In the genomic region with DNA sequence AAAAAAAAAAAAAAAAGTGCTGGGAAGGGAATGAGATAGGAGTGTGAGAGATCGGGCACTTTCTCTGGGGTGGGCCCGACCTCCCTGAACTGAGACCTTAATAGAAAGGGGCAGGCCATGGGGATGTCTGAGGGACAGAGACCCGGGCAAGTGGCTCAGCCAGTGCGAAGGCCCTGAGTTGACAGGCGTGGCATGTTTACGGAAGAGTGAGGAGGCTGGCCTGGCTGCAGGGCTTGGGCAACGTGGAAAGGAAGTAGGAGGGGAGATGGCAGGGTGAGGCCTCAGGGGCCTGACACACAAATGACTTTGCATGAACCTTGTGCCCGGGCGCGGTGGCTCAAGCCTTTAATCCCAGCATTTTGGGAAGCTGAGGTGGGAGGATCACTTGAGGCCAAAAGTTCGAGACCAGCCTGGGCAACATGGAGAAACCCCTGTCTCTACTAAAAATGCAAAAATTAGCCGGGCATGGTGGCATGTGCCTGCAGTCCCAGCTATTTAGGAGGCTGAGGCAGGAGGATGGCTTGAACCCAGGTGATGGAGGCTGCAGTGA, we compare ENCODE assay signal across 1 cellular context.
TF ChIP-seq lines count a peak whose summit lies in the region.

No MANE protein-coding gene starts in this region.

TF ChIP-seq in HepG2, 621 proteins besides CTCF, POLR2A, EP300 and RAD21 (continued from another document and continues in another):
- TF ChIP-seq ZNF790 (CRISPR knock-in tag; IDR thresholded peaks at IDR 0.05; ENCODE audit: borderline replicate concordance): no peak
- TF ChIP-seq, protein P1, sequence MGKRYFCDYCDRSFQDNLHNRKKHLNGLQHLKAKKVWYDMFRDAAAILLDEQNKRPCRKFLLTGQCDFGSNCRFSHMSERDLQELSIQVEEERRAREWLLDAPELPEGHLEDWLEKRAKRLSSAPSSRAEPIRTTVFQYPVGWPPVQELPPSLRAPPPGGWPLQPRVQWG (CRISPR knock-in tag; IDR thresholded peaks at IDR 0.05; ENCODE audit: borderline replicate concordance, low read depth): no peak
- TF ChIP-seq ATAD3A (CRISPR knock-in tag; IDR thresholded peaks at IDR 0.05): no peak
- 0 out of 2 replicates have a peak, but pooled peaks have one; percentile 35 for TF ChIP-seq SP4 (CRISPR knock-in tag; IDR thresholded peaks at IDR 0.05)
- 0 out of 2 replicates have a peak, but pooled peaks have one; percentile 29 for TF ChIP-seq ZNF441 (CRISPR knock-in tag; IDR thresholded peaks at IDR 0.05; ENCODE audit: borderline replicate concordance)
- no peak for TF ChIP-seq TBL1XR1 (IDR thresholded peaks at IDR 0.05; ENCODE audit: borderline replicate concordance, low read length, partially characterized antibody)
- peak; percentile 92 for TF ChIP-seq ELF1 (CRISPR knock-in tag; IDR thresholded peaks at IDR 0.05)
- no peak; the same call in 1 of the 2 replicates for TF ChIP-seq ZNF350 (CRISPR knock-in tag; IDR thresholded peaks at IDR 0.05; ENCODE audit: borderline replicate concordance, low read depth)
- TF ChIP-seq, protein P2, sequence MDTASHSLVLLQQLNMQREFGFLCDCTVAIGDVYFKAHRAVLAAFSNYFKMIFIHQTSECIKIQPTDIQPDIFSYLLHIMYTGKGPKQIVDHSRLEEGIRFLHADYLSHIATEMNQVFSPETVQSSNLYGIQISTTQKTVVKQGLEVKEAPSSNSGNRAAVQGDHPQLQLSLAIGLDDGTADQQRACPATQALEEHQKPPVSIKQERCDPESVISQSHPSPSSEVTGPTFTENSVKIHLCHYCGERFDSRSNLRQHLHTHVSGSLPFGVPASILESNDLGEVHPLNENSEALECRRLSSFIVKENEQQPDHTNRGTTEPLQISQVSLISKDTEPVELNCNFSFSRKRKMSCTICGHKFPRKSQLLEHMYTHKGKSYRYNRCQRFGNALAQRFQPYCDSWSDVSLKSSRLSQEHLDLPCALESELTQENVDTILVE (CRISPR knock-in tag; IDR thresholded peaks at IDR 0.05): no peak
- no peak for TF ChIP-seq ZNF20 (CRISPR knock-in tag; IDR thresholded peaks at IDR 0.05)
- TF ChIP-seq ZNF329 (CRISPR knock-in tag; IDR thresholded peaks at IDR 0.05; ENCODE audit: low read depth): no peak
- TF ChIP-seq, protein P3, sequence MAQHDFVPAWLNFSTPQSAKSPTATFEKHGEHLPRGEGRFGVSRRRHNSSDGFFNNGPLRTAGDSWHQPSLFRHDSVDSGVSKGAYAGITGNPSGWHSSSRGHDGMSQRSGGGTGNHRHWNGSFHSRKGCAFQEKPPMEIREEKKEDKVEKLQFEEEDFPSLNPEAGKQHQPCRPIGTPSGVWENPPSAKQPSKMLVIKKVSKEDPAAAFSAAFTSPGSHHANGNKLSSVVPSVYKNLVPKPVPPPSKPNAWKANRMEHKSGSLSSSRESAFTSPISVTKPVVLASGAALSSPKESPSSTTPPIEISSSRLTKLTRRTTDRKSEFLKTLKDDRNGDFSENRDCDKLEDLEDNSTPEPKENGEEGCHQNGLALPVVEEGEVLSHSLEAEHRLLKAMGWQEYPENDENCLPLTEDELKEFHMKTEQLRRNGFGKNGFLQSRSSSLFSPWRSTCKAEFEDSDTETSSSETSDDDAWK (CRISPR knock-in tag; IDR thresholded peaks at IDR 0.05): no peak
- no peak for TF ChIP-seq NBN (conservative IDR thresholded peaks at IDR 0.05)
- TF ChIP-seq, protein P4, sequence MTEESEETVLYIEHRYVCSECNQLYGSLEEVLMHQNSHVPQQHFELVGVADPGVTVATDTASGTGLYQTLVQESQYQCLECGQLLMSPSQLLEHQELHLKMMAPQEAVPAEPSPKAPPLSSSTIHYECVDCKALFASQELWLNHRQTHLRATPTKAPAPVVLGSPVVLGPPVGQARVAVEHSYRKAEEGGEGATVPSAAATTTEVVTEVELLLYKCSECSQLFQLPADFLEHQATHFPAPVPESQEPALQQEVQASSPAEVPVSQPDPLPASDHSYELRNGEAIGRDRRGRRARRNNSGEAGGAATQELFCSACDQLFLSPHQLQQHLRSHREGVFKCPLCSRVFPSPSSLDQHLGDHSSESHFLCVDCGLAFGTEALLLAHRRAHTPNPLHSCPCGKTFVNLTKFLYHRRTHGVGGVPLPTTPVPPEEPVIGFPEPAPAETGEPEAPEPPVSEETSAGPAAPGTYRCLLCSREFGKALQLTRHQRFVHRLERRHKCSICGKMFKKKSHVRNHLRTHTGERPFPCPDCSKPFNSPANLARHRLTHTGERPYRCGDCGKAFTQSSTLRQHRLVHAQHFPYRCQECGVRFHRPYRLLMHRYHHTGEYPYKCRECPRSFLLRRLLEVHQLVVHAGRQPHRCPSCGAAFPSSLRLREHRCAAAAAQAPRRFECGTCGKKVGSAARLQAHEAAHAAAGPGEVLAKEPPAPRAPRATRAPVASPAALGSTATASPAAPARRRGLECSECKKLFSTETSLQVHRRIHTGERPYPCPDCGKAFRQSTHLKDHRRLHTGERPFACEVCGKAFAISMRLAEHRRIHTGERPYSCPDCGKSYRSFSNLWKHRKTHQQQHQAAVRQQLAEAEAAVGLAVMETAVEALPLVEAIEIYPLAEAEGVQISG (CRISPR knock-in tag; IDR thresholded peaks at IDR 0.05): peak; percentile 75
- TF ChIP-seq, protein P5, sequence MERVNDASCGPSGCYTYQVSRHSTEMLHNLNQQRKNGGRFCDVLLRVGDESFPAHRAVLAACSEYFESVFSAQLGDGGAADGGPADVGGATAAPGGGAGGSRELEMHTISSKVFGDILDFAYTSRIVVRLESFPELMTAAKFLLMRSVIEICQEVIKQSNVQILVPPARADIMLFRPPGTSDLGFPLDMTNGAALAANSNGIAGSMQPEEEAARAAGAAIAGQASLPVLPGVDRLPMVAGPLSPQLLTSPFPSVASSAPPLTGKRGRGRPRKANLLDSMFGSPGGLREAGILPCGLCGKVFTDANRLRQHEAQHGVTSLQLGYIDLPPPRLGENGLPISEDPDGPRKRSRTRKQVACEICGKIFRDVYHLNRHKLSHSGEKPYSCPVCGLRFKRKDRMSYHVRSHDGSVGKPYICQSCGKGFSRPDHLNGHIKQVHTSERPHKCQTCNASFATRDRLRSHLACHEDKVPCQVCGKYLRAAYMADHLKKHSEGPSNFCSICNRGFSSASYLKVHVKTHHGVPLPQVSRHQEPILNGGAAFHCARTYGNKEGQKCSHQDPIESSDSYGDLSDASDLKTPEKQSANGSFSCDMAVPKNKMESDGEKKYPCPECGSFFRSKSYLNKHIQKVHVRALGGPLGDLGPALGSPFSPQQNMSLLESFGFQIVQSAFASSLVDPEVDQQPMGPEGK (CRISPR knock-in tag; IDR thresholded peaks at IDR 0.05): peak; percentile 63
- TF ChIP-seq, protein P6, sequence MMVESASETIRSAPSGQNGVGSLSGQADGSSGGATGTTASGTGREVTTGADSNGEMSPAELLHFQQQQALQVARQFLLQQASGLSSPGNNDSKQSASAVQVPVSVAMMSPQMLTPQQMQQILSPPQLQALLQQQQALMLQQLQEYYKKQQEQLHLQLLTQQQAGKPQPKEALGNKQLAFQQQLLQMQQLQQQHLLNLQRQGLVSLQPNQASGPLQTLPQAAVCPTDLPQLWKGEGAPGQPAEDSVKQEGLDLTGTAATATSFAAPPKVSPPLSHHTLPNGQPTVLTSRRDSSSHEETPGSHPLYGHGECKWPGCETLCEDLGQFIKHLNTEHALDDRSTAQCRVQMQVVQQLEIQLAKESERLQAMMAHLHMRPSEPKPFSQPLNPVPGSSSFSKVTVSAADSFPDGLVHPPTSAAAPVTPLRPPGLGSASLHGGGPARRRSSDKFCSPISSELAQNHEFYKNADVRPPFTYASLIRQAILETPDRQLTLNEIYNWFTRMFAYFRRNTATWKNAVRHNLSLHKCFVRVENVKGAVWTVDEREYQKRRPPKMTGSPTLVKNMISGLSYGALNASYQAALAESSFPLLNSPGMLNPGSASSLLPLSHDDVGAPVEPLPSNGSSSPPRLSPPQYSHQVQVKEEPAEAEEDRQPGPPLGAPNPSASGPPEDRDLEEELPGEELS (CRISPR knock-in tag; IDR thresholded peaks at IDR 0.05): peak; percentile 88
- TF ChIP-seq SOX5 (CRISPR knock-in tag; IDR thresholded peaks at IDR 0.05; ENCODE audit: borderline replicate concordance): peak; percentile 40; the same call in 1 of the 2 replicates
- TF ChIP-seq, protein P7, sequence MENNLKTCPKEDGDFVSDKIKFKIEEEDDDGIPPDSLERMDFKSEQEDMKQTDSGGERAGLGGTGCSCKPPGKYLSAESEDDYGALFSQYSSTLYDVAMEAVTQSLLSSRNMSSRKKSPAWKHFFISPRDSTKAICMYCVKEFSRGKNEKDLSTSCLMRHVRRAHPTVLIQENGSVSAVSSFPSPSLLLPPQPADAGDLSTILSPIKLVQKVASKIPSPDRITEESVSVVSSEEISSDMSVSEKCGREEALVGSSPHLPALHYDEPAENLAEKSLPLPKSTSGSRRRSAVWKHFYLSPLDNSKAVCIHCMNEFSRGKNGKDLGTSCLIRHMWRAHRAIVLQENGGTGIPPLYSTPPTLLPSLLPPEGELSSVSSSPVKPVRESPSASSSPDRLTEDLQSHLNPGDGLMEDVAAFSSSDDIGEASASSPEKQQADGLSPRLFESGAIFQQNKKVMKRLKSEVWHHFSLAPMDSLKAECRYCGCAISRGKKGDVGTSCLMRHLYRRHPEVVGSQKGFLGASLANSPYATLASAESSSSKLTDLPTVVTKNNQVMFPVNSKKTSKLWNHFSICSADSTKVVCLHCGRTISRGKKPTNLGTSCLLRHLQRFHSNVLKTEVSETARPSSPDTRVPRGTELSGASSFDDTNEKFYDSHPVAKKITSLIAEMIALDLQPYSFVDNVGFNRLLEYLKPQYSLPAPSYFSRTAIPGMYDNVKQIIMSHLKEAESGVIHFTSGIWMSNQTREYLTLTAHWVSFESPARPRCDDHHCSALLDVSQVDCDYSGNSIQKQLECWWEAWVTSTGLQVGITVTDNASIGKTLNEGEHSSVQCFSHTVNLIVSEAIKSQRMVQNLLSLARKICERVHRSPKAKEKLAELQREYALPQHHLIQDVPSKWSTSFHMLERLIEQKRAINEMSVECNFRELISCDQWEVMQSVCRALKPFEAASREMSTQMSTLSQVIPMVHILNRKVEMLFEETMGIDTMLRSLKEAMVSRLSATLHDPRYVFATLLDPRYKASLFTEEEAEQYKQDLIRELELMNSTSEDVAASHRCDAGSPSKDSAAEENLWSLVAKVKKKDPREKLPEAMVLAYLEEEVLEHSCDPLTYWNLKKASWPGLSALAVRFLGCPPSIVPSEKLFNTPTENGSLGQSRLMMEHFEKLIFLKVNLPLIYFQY (CRISPR knock-in tag; IDR thresholded peaks at IDR 0.05; ENCODE audit: borderline replicate concordance): no peak
- TF ChIP-seq ZNF432 (CRISPR knock-in tag; IDR thresholded peaks at IDR 0.05; ENCODE audit: borderline replicate concordance): no peak
- TF ChIP-seq MZF1 (CRISPR knock-in tag; IDR thresholded peaks at IDR 0.05; ENCODE audit: borderline replicate concordance): no peak
- TF ChIP-seq ZSCAN29 (CRISPR knock-in tag; conservative IDR thresholded peaks at IDR 0.05): no peak
- TF ChIP-seq, protein P8, sequence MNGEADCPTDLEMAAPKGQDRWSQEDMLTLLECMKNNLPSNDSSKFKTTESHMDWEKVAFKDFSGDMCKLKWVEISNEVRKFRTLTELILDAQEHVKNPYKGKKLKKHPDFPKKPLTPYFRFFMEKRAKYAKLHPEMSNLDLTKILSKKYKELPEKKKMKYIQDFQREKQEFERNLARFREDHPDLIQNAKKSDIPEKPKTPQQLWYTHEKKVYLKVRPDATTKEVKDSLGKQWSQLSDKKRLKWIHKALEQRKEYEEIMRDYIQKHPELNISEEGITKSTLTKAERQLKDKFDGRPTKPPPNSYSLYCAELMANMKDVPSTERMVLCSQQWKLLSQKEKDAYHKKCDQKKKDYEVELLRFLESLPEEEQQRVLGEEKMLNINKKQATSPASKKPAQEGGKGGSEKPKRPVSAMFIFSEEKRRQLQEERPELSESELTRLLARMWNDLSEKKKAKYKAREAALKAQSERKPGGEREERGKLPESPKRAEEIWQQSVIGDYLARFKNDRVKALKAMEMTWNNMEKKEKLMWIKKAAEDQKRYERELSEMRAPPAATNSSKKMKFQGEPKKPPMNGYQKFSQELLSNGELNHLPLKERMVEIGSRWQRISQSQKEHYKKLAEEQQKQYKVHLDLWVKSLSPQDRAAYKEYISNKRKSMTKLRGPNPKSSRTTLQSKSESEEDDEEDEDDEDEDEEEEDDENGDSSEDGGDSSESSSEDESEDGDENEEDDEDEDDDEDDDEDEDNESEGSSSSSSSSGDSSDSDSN (CRISPR knock-in tag; IDR thresholded peaks at IDR 0.05): peak; percentile 55; the same call in 1 of the 2 replicates
- TF ChIP-seq ZNF383 (CRISPR knock-in tag; IDR thresholded peaks at IDR 0.05; ENCODE audit: borderline replicate concordance): no peak
- TF ChIP-seq, protein P9, sequence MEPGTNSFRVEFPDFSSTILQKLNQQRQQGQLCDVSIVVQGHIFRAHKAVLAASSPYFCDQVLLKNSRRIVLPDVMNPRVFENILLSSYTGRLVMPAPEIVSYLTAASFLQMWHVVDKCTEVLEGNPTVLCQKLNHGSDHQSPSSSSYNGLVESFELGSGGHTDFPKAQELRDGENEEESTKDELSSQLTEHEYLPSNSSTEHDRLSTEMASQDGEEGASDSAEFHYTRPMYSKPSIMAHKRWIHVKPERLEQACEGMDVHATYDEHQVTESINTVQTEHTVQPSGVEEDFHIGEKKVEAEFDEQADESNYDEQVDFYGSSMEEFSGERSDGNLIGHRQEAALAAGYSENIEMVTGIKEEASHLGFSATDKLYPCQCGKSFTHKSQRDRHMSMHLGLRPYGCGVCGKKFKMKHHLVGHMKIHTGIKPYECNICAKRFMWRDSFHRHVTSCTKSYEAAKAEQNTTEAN (CRISPR knock-in tag; conservative IDR thresholded peaks at IDR 0.05): no peak
- TF ChIP-seq ZNF552 (CRISPR knock-in tag; IDR thresholded peaks at IDR 0.05; ENCODE audit: borderline replicate concordance): no peak
- TF ChIP-seq SPEN (CRISPR knock-in tag; IDR thresholded peaks at IDR 0.05; ENCODE audit: low read depth): peak; percentile 72
- TF ChIP-seq ZFP90 (CRISPR knock-in tag; IDR thresholded peaks at IDR 0.05; ENCODE audit: borderline replicate concordance): no peak
- peak; percentile 85 for TF ChIP-seq HOXA3 (CRISPR knock-in tag; IDR thresholded peaks at IDR 0.05)
- peak; percentile 85; the same call in 1 of the 2 replicates for TF ChIP-seq MEIS2 (CRISPR knock-in tag; IDR thresholded peaks at IDR 0.05)
- peak; percentile 82; the same call in 1 of the 2 replicates for TF ChIP-seq RXRB (CRISPR knock-in tag; IDR thresholded peaks at IDR 0.05; ENCODE audit: borderline replicate concordance)
- TF ChIP-seq KLF6 (CRISPR knock-in tag; IDR thresholded peaks at IDR 0.05): no peak
- no peak for TF ChIP-seq SOX13 (IDR thresholded peaks at IDR 0.05)
- peak in 1 of 2 experiments; percentile 40; a peak in 1 of 4 replicates for TF ChIP-seq SOX13 (CRISPR knock-in tag; conservative IDR thresholded peaks at IDR 0.05 in 1 of 2, IDR thresholded peaks at IDR 0.05 in 1 of 2)
- TF ChIP-seq STAG1 (CRISPR knock-in tag; IDR thresholded peaks at IDR 0.05): no peak
- no peak for TF ChIP-seq HOXA7 (CRISPR knock-in tag; IDR thresholded peaks at IDR 0.05)
- peak; percentile 62 for TF ChIP-seq ZFY (CRISPR knock-in tag; IDR thresholded peaks at IDR 0.05)
- TF ChIP-seq ZNF326 (CRISPR knock-in tag; IDR thresholded peaks at IDR 0.05; ENCODE audit: borderline replicate concordance): no peak
- TF ChIP-seq ZNF878 (CRISPR knock-in tag; IDR thresholded peaks at IDR 0.05): 0 out of 2 replicates have a peak, but pooled peaks have one; percentile 3
- TF ChIP-seq NFIC (IDR thresholded peaks at IDR 0.05; ENCODE audit: low read length): no peak
- TF ChIP-seq MTA1 (CRISPR knock-in tag; IDR thresholded peaks at IDR 0.05; ENCODE audit: borderline replicate concordance): peak; percentile 57; the same call in 1 of the 2 replicates
- no peak for TF ChIP-seq ZNF33B (CRISPR knock-in tag; IDR thresholded peaks at IDR 0.05)
- TF ChIP-seq ZNF629 (CRISPR knock-in tag; conservative IDR thresholded peaks at IDR 0.05): peak; percentile 73
- no peak for TF ChIP-seq KAT2B (IDR thresholded peaks at IDR 0.05; ENCODE audit: borderline replicate concordance, low read depth, low read length)
- TF ChIP-seq ZIK1 (CRISPR knock-in tag; IDR thresholded peaks at IDR 0.05; ENCODE audit: borderline replicate concordance, low read depth): no peak
- TF ChIP-seq KDM5A (IDR thresholded peaks at IDR 0.05; ENCODE audit: borderline replicate concordance, low read length): no peak
- peak; percentile 97 for TF ChIP-seq ZMYM3 (CRISPR knock-in tag; IDR thresholded peaks at IDR 0.05)
